In the genomic region with DNA sequence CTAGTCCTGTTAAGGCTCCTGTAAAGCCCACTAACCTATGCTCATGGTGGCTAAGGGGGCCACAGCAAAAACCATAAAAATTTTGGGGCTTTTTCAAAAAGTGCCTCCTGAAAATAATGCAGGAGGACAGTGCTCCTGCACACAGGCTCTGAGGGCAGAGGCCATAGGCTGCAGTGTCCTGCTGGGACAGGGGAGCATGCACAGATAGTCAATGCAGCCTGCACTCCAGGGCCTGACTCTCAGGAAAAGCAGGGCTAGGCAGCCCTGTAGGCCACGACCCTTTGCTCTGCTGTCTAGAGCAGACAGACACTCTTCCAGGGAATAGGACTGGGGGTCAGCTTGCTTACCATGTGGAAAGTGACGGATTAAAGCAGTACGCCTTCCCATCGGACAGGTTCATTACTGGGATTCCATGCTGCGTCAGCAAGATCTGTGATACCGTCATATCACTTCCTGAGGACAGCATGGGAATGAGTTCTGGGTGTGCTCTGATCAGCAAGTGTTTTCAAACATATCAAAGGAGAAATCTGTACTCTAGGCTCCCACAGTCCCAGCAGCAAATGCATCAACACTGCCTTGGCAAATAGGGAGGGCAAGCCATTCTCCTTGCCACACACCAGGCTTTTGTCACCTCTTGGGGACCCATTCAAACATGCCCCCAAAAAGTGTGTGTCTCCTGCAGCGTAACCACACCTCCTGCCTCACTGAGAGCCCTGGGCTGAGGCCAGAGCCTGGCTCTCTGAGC, we compare ENCODE assay signal across 1 cellular context.
TF ChIP-seq lines count a peak whose summit lies in the region.

No MANE protein-coding gene starts in this region.

TF ChIP-seq in HepG2, 621 proteins besides CTCF, POLR2A, EP300 and RAD21:
- TF ChIP-seq, protein P1, sequence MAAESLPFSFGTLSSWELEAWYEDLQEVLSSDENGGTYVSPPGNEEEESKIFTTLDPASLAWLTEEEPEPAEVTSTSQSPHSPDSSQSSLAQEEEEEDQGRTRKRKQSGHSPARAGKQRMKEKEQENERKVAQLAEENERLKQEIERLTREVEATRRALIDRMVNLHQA (CRISPR knock-in tag; IDR thresholded peaks at IDR 0.05) = no peak
- TF ChIP-seq MAFK (conservative IDR thresholded peaks at IDR 0.05 in 1 of 2, IDR thresholded peaks at IDR 0.05 in 1 of 2; ENCODE audit: low read length in 2 of 2) = peak; percentile 23 to 31; a peak in 1 of 4 replicates
